In the genomic region with DNA sequence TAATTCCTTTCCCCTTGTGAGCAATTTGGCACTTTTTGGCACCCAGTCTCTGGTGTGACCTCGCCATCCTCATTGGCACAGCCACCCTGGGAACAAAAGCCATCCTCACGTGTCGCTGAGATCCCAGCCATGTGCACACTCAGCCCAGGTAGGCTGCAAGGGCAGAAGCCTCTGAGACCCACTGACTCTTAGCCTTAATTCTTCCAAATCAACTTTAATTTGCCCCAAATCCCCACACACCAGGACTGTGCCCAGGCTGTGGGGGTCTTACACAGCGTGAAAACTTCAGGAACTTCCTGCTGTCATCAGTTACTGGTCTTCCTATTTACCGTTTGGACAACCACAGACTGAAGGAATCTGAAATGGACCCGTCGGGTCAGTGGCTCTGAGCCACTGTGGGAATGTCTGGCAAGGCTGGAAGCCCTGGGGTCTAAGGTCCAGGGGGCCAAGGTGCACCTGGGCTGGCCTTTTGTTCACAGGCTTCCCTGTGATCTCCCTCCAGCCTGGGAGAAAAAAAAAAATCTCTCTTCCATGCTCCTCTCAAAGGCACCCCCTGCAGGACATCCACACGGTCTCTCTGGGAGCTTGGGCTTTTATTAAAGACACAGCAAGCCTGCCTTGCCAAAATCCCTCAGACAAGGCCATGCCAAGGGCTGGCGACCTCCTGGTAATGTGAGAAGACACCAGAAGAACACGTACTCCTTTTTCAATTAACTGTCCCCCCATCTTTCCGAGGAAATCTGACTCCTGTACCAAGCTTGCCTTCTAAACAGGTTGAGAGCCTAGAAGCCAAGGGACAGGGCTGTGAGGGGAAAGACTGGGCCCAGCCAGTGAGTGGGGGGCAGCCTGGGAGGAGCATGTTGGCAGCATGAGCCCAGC, we compare ENCODE assay signal across 8 cellular contexts. TPM values are rescaled to one million over a fixed set of nuclear protein-coding genes. Genes with fewer than 3 reads are reported as not detected.
DNase-seq lines count a peak whose midpoint lies in the region; ATAC-seq, FAIRE-seq and TF ChIP-seq lines count a peak whose summit lies in the region.

No MANE protein-coding gene starts in this region.

- no peak overlapping the region for H3K4me3 ChIP-seq in stomach

- no peak for TF ChIP-seq POLR2A in stomach (IDR thresholded peaks at IDR 0.05)

- H3K9me3 ChIP-seq in stomach: no peaks in the 10 kb centered on the region

- ATAC-seq in left cardiac atrium (peak; percentile 63 to 66), HG03039 (IDR thresholded peaks at IDR 0.05; ENCODE audit: unreplicated experiment) (no peak)

- TF ChIP-seq CTCF in D721Med (IDR thresholded peaks at IDR 0.05; ENCODE audit: insufficient read depth, missing control alignments) (peak; percentile 47), stomach (IDR thresholded peaks at IDR 0.05) (peak in 5 of 7 experiments; percentile 16 to 67 (median 48))

- 38 to 54% (median 42%) methylated on average over 10 to 11 of the region's 11 CpGs for WGBS in stomach, 5 donors

- H3K27ac ChIP-seq in stomach: no peak overlapping the region

- H3K36me3 ChIP-seq in stomach: no peaks in the 10 kb centered on the region

- intact Hi-C loops in left cardiac atrium (cut with DNase I): loop anchor here in 1 of 2 donors (5.0 kb wide), 1 partner anchor 81 kb away; the partner anchor contains the start of gene MATN3
- intact Hi-C loops in stomach (cut with DNase I; ENCODE audit: low total_unique reads): loop anchor here (5.0 kb wide), 1 partner anchor 81 kb away; the partner anchor contains the start of gene MATN3

- H3K27me3 ChIP-seq in stomach: no peaks in the 10 kb centered on the region

- DNase-seq in D721Med (ENCODE audit: insufficient read length, low spot score) (no peak), Kasumi-1 (lab: John Stamatoyannopoulos, UW) (peak; percentile 47 to 55), UCSD-AML1 (lab: John Stamatoyannopoulos, UW; ENCODE audit: unreplicated experiment) (peak; percentile 50), left cardiac atrium (peak; percentile 64), stomach (peak; percentile 69), RCC 7860 (ENCODE audit: low spot score) (no peak)
- no peak for DNase-seq in stimulated activated CD4-positive, alpha-beta T cell treated with anti-CD3 and anti-CD28 coated beads, Interleukin-1b, Interleukin-23, amount 100 ng/mL, for 48 hours

- FAIRE-seq in D721Med (lab: Jason Lieb, UNC) (no peak), RCC 7860 (lab: Jason Lieb, UNC) (no peak)

- TF ChIP-seq EP300 in stomach (IDR thresholded peaks at IDR 0.05): no peak

- peaks cover 0 to 30% (median 11%) of the 10 kb centered on the region in 4 donors for H3K4me1 ChIP-seq in stomach

RNA-seq across cellular contexts. Expression of gene LAPTM4A, which starts 42.1 kb away (rescaled TPM):
- total RNA-seq in left cardiac atrium: 100 to 1,000 TPM; 185 to 202 TPM
- 100 to 1,000 TPM in 2 of 5 donors, 10 to 100 TPM in 3; 38.5 to 238 (median 79.9) TPM for total RNA-seq in stomach
- polyA plus RNA-seq in stomach: 100 to 1,000 TPM in 2 of 3 donors, 10 to 100 TPM in 1; 77.6 to 123 (median 121) TPM

Comparison
In these comparisons a context has a peak if more than half of its experiments do, and no peak if none do; other contexts are left out.
1. DNase-seq: peak in Kasumi-1 (2 of 2), UCSD-AML1 (single experiment), left cardiac atrium (single experiment) and stomach (single experiment); none in D721Med (single experiment), RCC 7860 (single experiment) and stimulated activated CD4-positive, alpha-beta T cell treated with anti-CD3 and anti-CD28 coated beads, Interleukin-1b, Interleukin-23, amount 100 ng/mL, for 48 hours (single experiment).